ENCODE assay signal across 8 cellular contexts in genomic region chr1:7042322-7043231, GRCh38.
DNase-seq lines count a peak whose midpoint lies in the region; ATAC-seq and TF ChIP-seq lines count a peak whose summit lies in the region.

No MANE protein-coding gene starts in this region.

- no peaks in the 10 kb centered on the region for H3K27me3 ChIP-seq in uterus

- H3K27ac ChIP-seq in uterus = no peak overlapping the region

- no peak overlapping the region for H3K4me3 ChIP-seq in uterus

- H3K36me3 ChIP-seq in uterus = no peaks in the 10 kb centered on the region

- no peaks in the 10 kb centered on the region for H3K9me3 ChIP-seq in uterus

- TF ChIP-seq POLR2A in uterus (IDR thresholded peaks at IDR 0.05) = no peak

- H3K4me1 ChIP-seq in uterus = no peaks in the 10 kb centered on the region

- intact Hi-C loops in uterus (cut with DNase I; ENCODE audit: low total_unique reads) = no loop called here

- TF ChIP-seq CTCF in uterus (IDR thresholded peaks at IDR 0.05) = peak; percentile 38 to 44 (median 42)

- ATAC-seq in GM18519 (IDR thresholded peaks at IDR 0.05; ENCODE audit: low FRiP score, unreplicated experiment) = no peak

- DNase-seq in SHP77 (lab: John Stamatoyannopoulos, UW) = peak; percentile 19 to 36
- DNase-seq in SHP77 treated with DMSO at 0.1 percent for 48 hours (lab: John Stamatoyannopoulos, UW) = no peak
- peak; percentile 43 for DNase-seq in NCI-H1105 (lab: John Stamatoyannopoulos, UW)
- peak in 38 of 58 donors; percentile 5 to 80 (median 48) for DNase-seq in anterior cingulate cortex (lab: John Stamatoyannopoulos, UW)
- DNase-seq in kidney glomerular epithelial cell (lab: John Stamatoyannopoulos, UW) = peak; percentile 40
- DNase-seq in uterus = no peak
- no peak for DNase-seq in ecto neural progenitor cell (ENCODE audit: low spot score)

Comparison
In these comparisons a context has a peak if more than half of its experiments do, and no peak if none do; other contexts are left out.
1. DNase-seq: peak in SHP77 (2 of 2), NCI-H1105 (single experiment), anterior cingulate cortex (38 of 58) and kidney glomerular epithelial cell (single experiment); none in SHP77 treated with DMSO at 0.1 percent for 48 hours (single experiment), uterus (0 of 2) and ecto neural progenitor cell (single experiment).